In the genomic region with DNA sequence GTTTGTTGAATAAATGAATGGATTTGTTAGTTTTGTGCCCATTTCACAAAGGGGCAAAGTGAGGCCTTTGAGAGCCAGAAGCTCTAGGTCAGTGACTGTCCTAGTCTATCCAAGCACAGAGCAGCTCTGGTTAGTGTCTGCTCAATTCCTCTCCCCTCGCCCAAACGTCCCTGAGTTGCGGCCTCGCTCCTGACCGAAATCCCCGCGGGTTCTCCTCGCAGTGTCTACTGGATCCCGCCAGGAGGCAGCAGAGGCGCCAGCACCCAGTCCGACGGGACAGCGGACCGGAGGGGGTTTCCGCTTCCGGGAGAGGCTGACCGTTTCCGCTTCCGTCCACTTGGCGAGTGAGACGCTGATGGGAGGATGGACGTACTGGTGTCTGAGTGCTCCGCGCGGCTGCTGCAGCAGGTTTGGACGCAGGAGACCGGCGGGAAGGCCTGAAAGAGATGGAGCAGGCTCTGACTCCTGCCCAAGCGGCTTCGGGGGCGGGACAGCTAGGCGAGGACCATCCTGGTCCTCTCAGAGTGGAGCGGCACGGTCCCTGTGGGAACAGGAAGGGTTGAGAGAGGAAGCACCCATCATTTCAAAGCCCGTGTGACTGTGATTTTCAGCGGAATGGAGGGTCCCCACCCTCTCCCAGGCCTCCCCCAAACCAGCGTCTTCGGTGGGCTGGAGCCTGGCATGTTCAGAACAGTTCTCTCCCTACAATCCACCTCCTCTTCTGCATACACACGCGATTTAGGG, we compare ENCODE assay signal across 8 cellular contexts. TPM values are rescaled to one million over a fixed set of nuclear protein-coding genes. Genes with fewer than 3 reads are reported as not detected.
DNase-seq lines count a peak whose midpoint lies in the region; ATAC-seq and TF ChIP-seq lines count a peak whose summit lies in the region.

A gene (plus strand): TSS at position 336 of the 744 bp plus-strand sequence. CDS start 28 bp downstream, at position 364.

- CTCF ChIA-PET in RWPE1 (lab: Yijun Ruan, JAX): interaction anchor here (0.6 to 1.7 kb wide), 11 partner anchors 13 to 1096 kb away, joined by 3 to 7 read pairs (median 3); a partner anchor contains a TSS

- ATAC-seq in naive thymus-derived CD8-positive, alpha-beta T cell: peak; percentile 85 to 88

- H3K4me3 Mint-ChIP-seq in activated T-helper 2 cell treated with anti-CD3 and anti-CD28 coated beads, Interferon-gamma antibody, Interleukin-2, Interleukin-4, amounts not matched to agents 10 μg/mL and 5 μg/mL and 100 μg/mL, durations not matched to agents 14 hours and 24 hours and 36 hours (ENCODE audit: low read depth): peak within 1 kb of the TSS; percentile 99
- peak within 1 kb of the TSS; percentile 98 to 100 (median 99) for H3K4me3 Mint-ChIP-seq in naive thymus-derived CD8-positive, alpha-beta T cell

- no peaks in the 10 kb centered on the region for H3K4me1 ChIP-seq in ES-I3 (ENCODE audit: insufficient read depth, low read length)

- peaks cover 6% of the 10 kb centered on the region for H3K27me3 Mint-ChIP-seq in activated T-helper 2 cell treated with anti-CD3 and anti-CD28 coated beads, Interferon-gamma antibody, Interleukin-2, Interleukin-4, amounts not matched to agents 10 μg/mL and 5 μg/mL and 100 μg/mL, durations not matched to agents 14 hours and 24 hours and 36 hours (ENCODE audit: low read depth)
- H3K27me3 Mint-ChIP-seq in naive thymus-derived CD8-positive, alpha-beta T cell: peaks cover 0 to 6% (median 3%) of the 10 kb centered on the region in 5 donors

- H3K9me3 ChIP-seq in ES-I3 (ENCODE audit: control insufficient read depth, insufficient read depth, low read length): no peaks in the 10 kb centered on the region

- peaks cover 30% of the 10 kb centered on the region for H3K36me3 Mint-ChIP-seq in activated T-helper 2 cell treated with anti-CD3 and anti-CD28 coated beads, Interferon-gamma antibody, Interleukin-2, Interleukin-4, amounts not matched to agents 10 μg/mL and 5 μg/mL and 100 μg/mL, durations not matched to agents 14 hours and 24 hours and 36 hours (ENCODE audit: low read depth)
- peaks cover 9 to 34% (median 12%) of the 10 kb centered on the region in 3 donors for H3K36me3 Mint-ChIP-seq in naive thymus-derived CD8-positive, alpha-beta T cell

- peaks cover 19% of the 10 kb centered on the region for H3K36me3 ChIP-seq in ES-I3 (ENCODE audit: insufficient read depth, low read length)

- H3K9ac ChIP-seq in ES-I3 (ENCODE audit: low read depth, low read length): peak within 1 kb of the TSS; percentile 84

- no peaks in the 10 kb centered on the region for H3K9me3 Mint-ChIP-seq in activated T-helper 2 cell treated with anti-CD3 and anti-CD28 coated beads, Interferon-gamma antibody, Interleukin-2, Interleukin-4, amounts not matched to agents 10 μg/mL and 5 μg/mL and 100 μg/mL, durations not matched to agents 14 hours and 24 hours and 36 hours
- no peaks in the 10 kb centered on the region for H3K9me3 Mint-ChIP-seq in naive thymus-derived CD8-positive, alpha-beta T cell

- POLR2A ChIA-PET in RWPE1 (lab: Yijun Ruan, JAX; ENCODE audit: low non-redundant PET): interaction anchor here (0.6 to 0.9 kb wide), 2 partner anchors 9 to 208 kb away, joined by 3 to 8 read pairs; no protein-coding TSS in a partner anchor
- POLR2A ChIA-PET in naive thymus-derived CD8-positive, alpha-beta T cell (lab: Charles Lee): no interaction called here

- TF ChIP-seq CTCF in LNCaP clone FGC (IDR thresholded peaks at IDR 0.05; ENCODE audit: control insufficient read depth, extremely low read depth, insufficient read depth): peak; percentile 98
- peak; percentile 99 for TF ChIP-seq CTCF in RWPE1 (conservative IDR thresholded peaks at IDR 0.05; ENCODE audit: low read depth)
- TF ChIP-seq CTCF in fibroblast of mammary gland (conservative IDR thresholded peaks at IDR 0.05; ENCODE audit: control insufficient read depth, insufficient read depth, low read depth, low read length): peak; percentile 97

- intact Hi-C loops in activated T-helper 2 cell treated with anti-CD3 and anti-CD28 coated beads, Interferon-gamma antibody, Interleukin-2, Interleukin-4, amounts not matched to agents 10 μg/mL and 5 μg/mL and 100 μg/mL, durations not matched to agents 14 hours and 24 hours and 36 hours (cut with micrococcal nuclease): loop anchor here (1.0 to 10.0 kb wide), 5 partner anchors 42 to 308 kb away; a partner anchor contains a TSS

- peaks cover 26% of the 10 kb centered on the region for H3K4me1 Mint-ChIP-seq in activated T-helper 2 cell treated with anti-CD3 and anti-CD28 coated beads, Interferon-gamma antibody, Interleukin-2, Interleukin-4, amounts not matched to agents 10 μg/mL and 5 μg/mL and 100 μg/mL, durations not matched to agents 14 hours and 24 hours and 36 hours (ENCODE audit: low read depth)
- H3K4me1 Mint-ChIP-seq in naive thymus-derived CD8-positive, alpha-beta T cell: peaks cover 8 to 46% (median 39%) of the 10 kb centered on the region in 4 donors

- H3K4me3 ChIP-seq in LNCaP clone FGC (ENCODE audit: low read depth, low read length) (peak within 1 kb of the TSS; percentile 82), fibroblast of mammary gland (ENCODE audit: control insufficient read depth, low read depth, low read length) (peak within 1 kb of the TSS; percentile 100)

- peak within 1 kb of the TSS; percentile 89 for H3K27ac Mint-ChIP-seq in activated T-helper 2 cell treated with anti-CD3 and anti-CD28 coated beads, Interferon-gamma antibody, Interleukin-2, Interleukin-4, amounts not matched to agents 10 μg/mL and 5 μg/mL and 100 μg/mL, durations not matched to agents 14 hours and 24 hours and 36 hours
- peak within 1 kb of the TSS; percentile 91 to 98 (median 95) for H3K27ac Mint-ChIP-seq in naive thymus-derived CD8-positive, alpha-beta T cell

- peak within 1 kb of the TSS; percentile 76 for H3K27ac ChIP-seq in RWPE1

- DNase-seq in H4 (ENCODE audit: low spot score) (peak; percentile 90), LNCaP clone FGC (ENCODE audit: low read depth) (peak; percentile 82), RWPE1 (ENCODE audit: low spot score) (peak; percentile 97), fibroblast of mammary gland (ENCODE audit: low read depth) (peak; percentile 93)
- peak; percentile 84 for DNase-seq in activated T-helper 2 cell treated with anti-CD3 and anti-CD28 coated beads, Interferon-gamma antibody, Interleukin-2, Interleukin-4, amounts not matched to agents 10 μg/mL and 5 μg/mL and 100 μg/mL, durations not matched to agents 14 hours and 24 hours and 36 hours (ENCODE audit: low spot score)
- DNase-seq in naive thymus-derived CD8-positive, alpha-beta T cell: peak; percentile 73 to 89 (median 83)
- DNase-seq in stimulated activated naive CD4-positive, alpha-beta T cell (lab: John Stamatoyannopoulos, UW): peak; percentile 58 to 83 (median 73)

RNA-seq across cellular contexts. Expression of the gene that starts here (rescaled TPM):
- 204 and 227 TPM in 2 replicates for total RNA-seq in H4 (2014; rRNA removed; shearing (Covaris generic))
- total RNA-seq in activated T-helper 2 cell treated with anti-CD3 and anti-CD28 coated beads, Interferon-gamma antibody, Interleukin-2, Interleukin-4, amounts not matched to agents 10 μg/mL and 5 μg/mL and 100 μg/mL, durations not matched to agents 14 hours and 24 hours and 36 hours: 129 and 131 TPM in 2 replicates
- 100 to 1,000 TPM; 102 to 114 TPM for total RNA-seq in naive thymus-derived CD8-positive, alpha-beta T cell
- polyA plus RNA-seq in naive thymus-derived CD8-positive, alpha-beta T cell: 10 to 100 TPM; 25.9 to 34.8 (median 29.1) TPM

Comparison
In these comparisons a context has a peak if more than half of its experiments do, and no peak if none do; other contexts are left out.
1. Peak in every context shown above with its lines: DNase-seq, ATAC-seq, H3K4me3 ChIP-seq and H3K27ac ChIP-seq.